Comparison of ENCODE assay signal across 31 cellular contexts in genomic region chr20:21089421-21089820, GRCh38. TPM values are rescaled to one million over a fixed set of nuclear protein-coding genes. Genes with fewer than 3 reads are reported as not detected.
DNase-seq lines count a peak whose midpoint lies in the region; ATAC-seq, FAIRE-seq and TF ChIP-seq lines count a peak whose summit lies in the region.
"Had no signal": no experiment of that assay in that cellular context is flagged by ENCODE, and none has a peak within 500 bp of the region (broad histone marks: within the 10 kb centered on the region; RNA-seq: fewer than 3 reads in every experiment).

No MANE protein-coding gene starts in this region.

- H3K79me2 ChIP-seq in HepG2 (ENCODE audit: insufficient read depth, low read length): no peaks in the 10 kb centered on the region

- H4K20me1 ChIP-seq in HepG2 (ENCODE audit: insufficient read depth, low read length): no peaks in the 10 kb centered on the region

- intact Hi-C loops in HepG2 (cut with micrococcal nuclease; ENCODE audit: unreplicated experiment): loop anchor here (2.0 kb wide), 1 partner anchor 35 kb away; no protein-coding TSS in a partner anchor
- intact Hi-C loops in right lobe of liver (cut with DNase I): no loop called here
- intact Hi-C loops in colonic mucosa (cut with DNase I): no loop called here

- no TSS peak for BruUV-seq in HepG2 (replicated peaks; lab: Mats Ljungman, UMichigan)

- TF ChIP-seq EP300 in HepG2 (IDR thresholded peaks at IDR 0.05; ENCODE audit: low read depth in 2 of 2, low read length in 2 of 2) (no peak), HepG2 (CRISPR knock-in tag; IDR thresholded peaks at IDR 0.05; ENCODE audit: borderline replicate concordance) (no peak)

- H3K9me3 ChIP-seq in HepG2 (ENCODE audit: low read length): no peaks in the 10 kb centered on the region
- no peaks in the 10 kb centered on the region for H3K9me3 ChIP-seq in right lobe of liver
- no peaks in the 10 kb centered on the region for H3K9me3 ChIP-seq in colonic mucosa
- H3K9me3 ChIP-seq: body of pancreas, prostate gland, suprapubic skin, vagina had no signal

- CTCF ChIA-PET in HepG2 (lab: Yijun Ruan, JAX; ENCODE audit: low intra/inter-chr PET ratio, low total read pairs): no interaction called here

- H2AFZ ChIP-seq in HepG2 (ENCODE audit: low read length): peak overlapping the region; percentile 73

- no peak for FAIRE-seq in HepG2 (lab: Jason Lieb, UNC)

- POLR2A ChIA-PET in HepG2 (lab: Yijun Ruan, JAX): no interaction called here

- ATAC-seq in HepG2: no peak
- no peak for ATAC-seq in right lobe of liver
- ATAC-seq in GM21367 (IDR thresholded peaks at IDR 0.05; ENCODE audit: unreplicated experiment): no peak
- ATAC-seq: activated naive CD8-positive, alpha-beta T cell treated with anti-CD3 and anti-CD28 coated beads, Interleukin-2, amount 50 U/mL, for 24 hours; body of pancreas; effector memory CD8-positive, alpha-beta T cell; stimulated activated memory B cell treated with anti-CD40 and anti-IgM and Interleukin-4, amounts not matched to agents 10 μg/mL and 1 μg/mL and 100 μg/mL, for 72 hours had no signal

- no peak for TF ChIP-seq CTCF in HepG2 (CRISPR knock-in tag; IDR thresholded peaks at IDR 0.05)
- no peak for TF ChIP-seq CTCF in right lobe of liver (IDR thresholded peaks at IDR 0.05)
- TF ChIP-seq CTCF in colonic mucosa (IDR thresholded peaks at IDR 0.05): no peak

- H3K9ac ChIP-seq in HepG2 (ENCODE audit: insufficient read depth, low read depth, low read length) (no peak overlapping the region; the same call in 1 of the 2 replicates), colonic mucosa (ENCODE audit: low read depth in 2 of 2, low read length in 2 of 2) (no peak overlapping the region)

- H3K4me3 ChIP-seq in HepG2 (replicated peaks in 1 of 3; ENCODE audit: insufficient read depth in 1 of 3, low read depth in 2 of 3, low read length in 3 of 3): peak overlapping the region in 2 of 3 experiments; percentile 0 to 4; a peak in 2 of 6 replicates
- no peak overlapping the region for H3K4me3 ChIP-seq in right lobe of liver
- H3K4me3 ChIP-seq in colonic mucosa: no peak overlapping the region
- H3K4me3 ChIP-seq: body of pancreas, lung, prostate gland, suprapubic skin, vagina had no signal

- H3K27me3 ChIP-seq in HepG2 (ENCODE audit: control insufficient read depth in 1 of 2, insufficient read depth in 2 of 2, low read length in 2 of 2) (no peaks in the 10 kb centered on the region), right lobe of liver (no peaks in the 10 kb centered on the region), colonic mucosa (peaks cover 7% of the 10 kb centered on the region)
- H3K27me3 ChIP-seq: body of pancreas, vagina had no signal

- H3K27ac ChIP-seq in HepG2 (ENCODE audit: extremely low read length, insufficient read depth, low read length) (no peak overlapping the region), right lobe of liver (no peak overlapping the region), colonic mucosa (no peak overlapping the region)
- H3K27ac ChIP-seq: body of pancreas, prostate gland, suprapubic skin, vagina had no signal

- DNase-seq in HepG2 (ENCODE audit: low spot score) (peak; percentile 63), right lobe of liver (no peak), NCI-H1417 (lab: John Stamatoyannopoulos, UW) (peak in 2 of 3 experiments; percentile 1 to 62), SW480 (ENCODE audit: low spot score) (peak; percentile 88), NCI-H2171 (lab: John Stamatoyannopoulos, UW) (no peak), colonic mucosa (no peak)
- no peak for DNase-seq in activated effector memory CD4-positive, alpha-beta T cell treated with Interleukin-2 at 50 U/mL for 16 hours
- DNase-seq: activated CD4-positive, alpha-beta T cell treated with anti-CD3 and anti-CD28 coated beads, Interleukin-2, amount 10 ng/mL, durations not matched to agents 7 days and 5 days; activated naive CD8-positive, alpha-beta T cell treated with anti-CD3 and anti-CD28 coated beads, Interleukin-2, amount 50 U/mL, for 24 hours; body of pancreas; CD4-positive, alpha-beta T cell; DMS153; effector memory CD8-positive, alpha-beta T cell; GDM1; HCEC 1CT; NCI-H1092; NCI-H510A; Right ventricle myocardium superior; stimulated activated CD4-positive, alpha-beta T cell treated with anti-CD3 and anti-CD28 coated beads, Interleukin-2, amount 100 ng/mL, for 24 hours; T-helper 1 cell had no signal

- in situ Hi-C loops in HepG2 (cut with HindIII; ENCODE audit: extremely low pct_ligation_motif_present, low pct_unique_long_range_greater_than_20kb): no loop called here

- H3K4me2 ChIP-seq in HepG2 (ENCODE audit: low read depth, low read length): peak overlapping the region; percentile 36

- no peak for TF ChIP-seq RAD21 in HepG2 (CRISPR knock-in tag; IDR thresholded peaks at IDR 0.05)

- TF ChIP-seq POLR2A in HepG2 (IDR thresholded peaks at IDR 0.05; ENCODE audit: insufficient read depth in 1 of 2, low read depth in 2 of 2, low read length in 2 of 2) (no peak), right lobe of liver (IDR thresholded peaks at IDR 0.05) (no peak)

- H3K36me3 ChIP-seq in HepG2 (replicated peaks in 1 of 2; ENCODE audit: control insufficient read depth in 1 of 2, insufficient read depth in 2 of 2, low read length in 2 of 2): no peaks in the 10 kb centered on the region
- no peaks in the 10 kb centered on the region for H3K36me3 ChIP-seq in right lobe of liver
- H3K36me3 ChIP-seq in colonic mucosa: no peaks in the 10 kb centered on the region
- H3K36me3 ChIP-seq: prostate gland, suprapubic skin, vagina had no signal

- H3K4me1 ChIP-seq in HepG2 (ENCODE audit: insufficient read depth, low read length) (peaks cover 38% of the 10 kb centered on the region), right lobe of liver (no peaks in the 10 kb centered on the region), colonic mucosa (no peaks in the 10 kb centered on the region)
- H3K4me1 ChIP-seq: body of pancreas, prostate gland, suprapubic skin, vagina had no signal

- 16% methylated on average over 9 of the region's 9 CpGs for WGBS in HepG2 (ENCODE audit: low lambda C conversion rate)
- 57% methylated on average over 9 of the region's 9 CpGs for WGBS in right lobe of liver (ENCODE audit: insufficient coverage, low coverage, low lambda C conversion rate, missing lambda C conversion rate)

RNA-seq across cellular contexts. Expression of gene LINC00237, which starts 16.7 kb away (rescaled TPM):
- total RNA-seq in HepG2 (2016; rRNA removed; fragmentation: Illumina TruSeq; extraction: Trizol) (not detected in 2 replicates), right lobe of liver (not detected), colonic mucosa (not detected)
- not detected in 2 replicates for total RNA-seq in HepG2 (2016; cell fraction: cytosol; rRNA removed; fragmentation: Illumina TruSeq; extraction: Trizol; ENCODE audit: low read depth)
- total RNA-seq in HepG2 (2016; cell fraction: insoluble cytoplasmic fraction; rRNA removed; fragmentation: Illumina TruSeq; extraction: Trizol): not detected in 2 replicates
- not detected in 2 replicates for total RNA-seq in HepG2 (2016; cell fraction: membrane; rRNA removed; fragmentation: Illumina TruSeq; extraction: Trizol)
- not detected in 2 replicates for total RNA-seq in HepG2 (2016; cell fraction: nucleus; rRNA removed; fragmentation: Illumina TruSeq; extraction: Trizol)
- polyA plus RNA-seq in HepG2 (2011; rRNA removed): not detected in 2 replicates
- not detected in 2 replicates for polyA plus RNA-seq in HepG2 (2011; cell fraction: cytosol; rRNA removed)
- not detected in 2 replicates for polyA plus RNA-seq in HepG2 (2011; cell fraction: nucleus; rRNA removed)
- polyA plus RNA-seq in HepG2 (2012): not detected in 2 replicates
- not detected in 2 replicates for polyA plus RNA-seq in HepG2 (2016; cell fraction: cytosol; fragmentation: Illumina TruSeq; extraction: Trizol; ENCODE audit: low read depth)
- not detected in 2 replicates for polyA plus RNA-seq in HepG2 (2016; cell fraction: insoluble cytoplasmic fraction; fragmentation: Illumina TruSeq; extraction: Trizol; ENCODE audit: low read depth)
- polyA plus RNA-seq in HepG2 (2016; cell fraction: membrane; fragmentation: Illumina TruSeq; extraction: Trizol; ENCODE audit: low read depth): not detected in 2 replicates
- not detected in 2 replicates for polyA plus RNA-seq in HepG2 (2016; cell fraction: nucleus; fragmentation: Illumina TruSeq; extraction: Trizol; ENCODE audit: insufficient read depth, low read depth)
- not detected in 2 replicates for polyA minus RNA-seq in HepG2 (2011; rRNA and poly(A)+ RNA removed; ENCODE audit: low replicate concordance)
- not detected in 2 replicates for polyA minus RNA-seq in HepG2 (2011; cell fraction: cytosol; rRNA and poly(A)+ RNA removed)
- not detected in 2 replicates for polyA minus RNA-seq in HepG2 (2011; cell fraction: nucleus; rRNA and poly(A)+ RNA removed)
- total RNA-seq: activated CD4-positive, alpha-beta T cell treated with anti-CD3 and anti-CD28 coated beads, Interleukin-2, amount 10 ng/mL, durations not matched to agents 7 days and 5 days; activated T-helper 2 cell treated with anti-CD3 and anti-CD28 coated beads, Interferon-gamma antibody, Interleukin-2, Interleukin-4, amounts not matched to agents 10 μg/mL and 5 μg/mL and 100 μg/mL, durations not matched to agents 14 hours and 24 hours and 36 hours; body of pancreas; CD4-positive, alpha-beta T cell; chondrocyte; fibroblast of lung; glomerular endothelial cell; kidney epithelial cell; lung; prostate gland; Right ventricle myocardium superior; vagina had no signal
- polyA plus RNA-seq: fibroblast of lung had no signal

RNA-seq across cellular contexts. Expression of gene KIZ, which starts 36.5 kb away (rescaled TPM):
- total RNA-seq in HepG2 (2016; rRNA removed; fragmentation: Illumina TruSeq; extraction: Trizol) (46.3 and 55.6 TPM in 2 replicates), right lobe of liver (10 to 100 TPM in 1 of 6 experiments, 1 to 10 TPM in 5; 5.1 to 11.5 (median 7.4) TPM), colonic mucosa (10 to 100 TPM in 1 of 2 donors, 1 to 10 TPM in 1; 6.3 to 17.1 TPM)
- total RNA-seq in HepG2 (2016; cell fraction: cytosol; rRNA removed; fragmentation: Illumina TruSeq; extraction: Trizol; ENCODE audit: low read depth): 20.4 and 20.5 TPM in 2 replicates
- 48.0 and 57.7 TPM in 2 replicates for total RNA-seq in HepG2 (2016; cell fraction: insoluble cytoplasmic fraction; rRNA removed; fragmentation: Illumina TruSeq; extraction: Trizol)
- total RNA-seq in HepG2 (2016; cell fraction: membrane; rRNA removed; fragmentation: Illumina TruSeq; extraction: Trizol): 22.8 and 24.5 TPM in 2 replicates
- total RNA-seq in HepG2 (2016; cell fraction: nucleus; rRNA removed; fragmentation: Illumina TruSeq; extraction: Trizol): 64.1 and 65.7 TPM in 2 replicates
- polyA plus RNA-seq in HepG2 (2011; rRNA removed): 77.9 and 114 TPM in 2 replicates
- 33.9 and 39.9 TPM in 2 replicates for polyA plus RNA-seq in HepG2 (2011; cell fraction: cytosol; rRNA removed)
- polyA plus RNA-seq in HepG2 (2011; cell fraction: nucleus; rRNA removed): 223 and 433 TPM in 2 replicates
- polyA plus RNA-seq in HepG2 (2012): 40.7 and 57.0 TPM in 2 replicates
- polyA plus RNA-seq in HepG2 (2016; cell fraction: cytosol; fragmentation: Illumina TruSeq; extraction: Trizol; ENCODE audit: low read depth): 9.0 and 10.7 TPM in 2 replicates
- polyA plus RNA-seq in HepG2 (2016; cell fraction: insoluble cytoplasmic fraction; fragmentation: Illumina TruSeq; extraction: Trizol; ENCODE audit: low read depth): 48.1 and 51.2 TPM in 2 replicates
- 13.9 and 15.1 TPM in 2 replicates for polyA plus RNA-seq in HepG2 (2016; cell fraction: membrane; fragmentation: Illumina TruSeq; extraction: Trizol; ENCODE audit: low read depth)
- 69.5 and 81.6 TPM in 2 replicates for polyA plus RNA-seq in HepG2 (2016; cell fraction: nucleus; fragmentation: Illumina TruSeq; extraction: Trizol; ENCODE audit: insufficient read depth, low read depth)
- polyA minus RNA-seq in HepG2 (2011; rRNA and poly(A)+ RNA removed; ENCODE audit: low replicate concordance): 4.7 and 26.3 TPM in 2 replicates
- polyA minus RNA-seq in HepG2 (2011; cell fraction: cytosol; rRNA and poly(A)+ RNA removed): 28.5 and 33.0 TPM in 2 replicates
- polyA minus RNA-seq in HepG2 (2011; cell fraction: nucleus; rRNA and poly(A)+ RNA removed): 210 and 232 TPM in 2 replicates

Comparison
In these comparisons a context has a peak if more than half of its experiments do, and no peak if none do; other contexts are left out.
1. DNase-seq: peak in HepG2 (single experiment), NCI-H1417 (2 of 3) and SW480 (single experiment); none in right lobe of liver (0 of 3), activated effector memory CD4-positive, alpha-beta T cell treated with Interleukin-2 at 50 U/mL for 16 hours (single experiment), NCI-H2171 (single experiment) and colonic mucosa (single experiment).
2. H3K4me3 ChIP-seq: peak in HepG2 (2 of 3); none in right lobe of liver (0 of 3) and colonic mucosa (single experiment).